1 cellular context compared by ENCODE assay signal in the genomic region with DNA sequence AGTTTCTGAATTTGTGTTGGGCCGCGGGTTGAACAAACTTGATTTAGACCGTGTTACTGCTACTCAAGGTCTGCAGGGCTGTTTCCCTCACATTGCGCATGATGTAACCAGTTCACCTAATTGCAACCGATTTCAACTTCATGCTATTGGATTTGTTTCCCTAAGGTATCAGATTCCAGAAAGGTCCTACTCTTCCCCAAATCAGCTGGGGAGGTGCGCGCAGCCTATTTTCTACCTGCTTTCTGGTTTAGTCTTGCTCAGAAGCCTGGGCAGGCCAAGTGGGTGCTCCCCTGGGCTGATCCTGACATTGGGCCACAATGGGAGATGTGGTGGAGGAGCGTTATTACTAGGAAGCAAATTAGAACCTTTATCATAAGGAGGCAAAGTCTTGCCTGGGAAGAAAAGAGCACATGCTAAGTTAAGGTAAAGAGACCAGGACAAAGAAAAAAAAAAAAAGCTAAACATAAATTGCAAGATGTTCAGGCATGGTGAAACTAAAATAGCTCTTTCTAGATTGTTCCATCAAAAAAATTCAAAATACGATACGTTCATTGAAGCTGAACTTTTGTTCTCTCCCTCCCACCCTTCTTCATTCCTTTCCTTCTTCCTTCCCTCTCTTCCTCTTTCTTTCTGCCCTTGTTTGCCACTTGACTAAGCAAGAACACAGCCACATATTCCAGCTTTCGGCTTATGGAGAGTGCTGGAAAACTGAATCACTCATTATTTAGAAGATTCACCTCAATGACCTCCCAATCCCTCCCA.
TF ChIP-seq lines count a peak whose summit lies in the region.

No MANE protein-coding gene starts in this region.

TF ChIP-seq in HEK293, 187 proteins besides CTCF, POLR2A, EP300 and RAD21 (continued from another document):
- TF ChIP-seq HOXD13 (CRISPR knock-in tag; IDR thresholded peaks at IDR 0.05; ENCODE audit: borderline replicate concordance) = no peak
- no peak for TF ChIP-seq ZNF433 (tag by site-specific recombination; IDR thresholded peaks at IDR 0.05; ENCODE audit: low read depth)
- no peak for TF ChIP-seq ZNF138 (tag by site-specific recombination; IDR thresholded peaks at IDR 0.05; ENCODE audit: borderline replicate concordance)
- TF ChIP-seq HOXC10 (CRISPR knock-in tag; IDR thresholded peaks at IDR 0.05) = no peak
- TF ChIP-seq ZNF664 (tag by site-specific recombination; IDR thresholded peaks at IDR 0.05) = no peak
- TF ChIP-seq ZNF548 (tag by site-specific recombination; IDR thresholded peaks at IDR 0.05) = no peak
- TF ChIP-seq ZNF654 (tag by site-specific recombination; IDR thresholded peaks at IDR 0.05; ENCODE audit: low read depth) = no peak
- no peak for TF ChIP-seq SALL2 (tag by site-specific recombination; IDR thresholded peaks at IDR 0.05; ENCODE audit: borderline replicate concordance)
- TF ChIP-seq ZNF596 (tag by site-specific recombination; IDR thresholded peaks at IDR 0.05) = no peak
- TF ChIP-seq PRDM1 (tag by site-specific recombination; IDR thresholded peaks at IDR 0.05) = no peak
- TF ChIP-seq, protein P1, sequence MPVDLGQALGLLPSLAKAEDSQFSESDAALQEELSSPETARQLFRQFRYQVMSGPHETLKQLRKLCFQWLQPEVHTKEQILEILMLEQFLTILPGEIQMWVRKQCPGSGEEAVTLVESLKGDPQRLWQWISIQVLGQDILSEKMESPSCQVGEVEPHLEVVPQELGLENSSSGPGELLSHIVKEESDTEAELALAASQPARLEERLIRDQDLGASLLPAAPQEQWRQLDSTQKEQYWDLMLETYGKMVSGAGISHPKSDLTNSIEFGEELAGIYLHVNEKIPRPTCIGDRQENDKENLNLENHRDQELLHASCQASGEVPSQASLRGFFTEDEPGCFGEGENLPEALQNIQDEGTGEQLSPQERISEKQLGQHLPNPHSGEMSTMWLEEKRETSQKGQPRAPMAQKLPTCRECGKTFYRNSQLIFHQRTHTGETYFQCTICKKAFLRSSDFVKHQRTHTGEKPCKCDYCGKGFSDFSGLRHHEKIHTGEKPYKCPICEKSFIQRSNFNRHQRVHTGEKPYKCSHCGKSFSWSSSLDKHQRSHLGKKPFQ (tag by site-specific recombination; IDR thresholded peaks at IDR 0.05) = no peak
- TF ChIP-seq ZNF391 (tag by site-specific recombination; IDR thresholded peaks at IDR 0.05; ENCODE audit: borderline replicate concordance, low read depth) = no peak
- no peak for TF ChIP-seq SCRT2 (tag by site-specific recombination; IDR thresholded peaks at IDR 0.05)
- TF ChIP-seq, protein P2, sequence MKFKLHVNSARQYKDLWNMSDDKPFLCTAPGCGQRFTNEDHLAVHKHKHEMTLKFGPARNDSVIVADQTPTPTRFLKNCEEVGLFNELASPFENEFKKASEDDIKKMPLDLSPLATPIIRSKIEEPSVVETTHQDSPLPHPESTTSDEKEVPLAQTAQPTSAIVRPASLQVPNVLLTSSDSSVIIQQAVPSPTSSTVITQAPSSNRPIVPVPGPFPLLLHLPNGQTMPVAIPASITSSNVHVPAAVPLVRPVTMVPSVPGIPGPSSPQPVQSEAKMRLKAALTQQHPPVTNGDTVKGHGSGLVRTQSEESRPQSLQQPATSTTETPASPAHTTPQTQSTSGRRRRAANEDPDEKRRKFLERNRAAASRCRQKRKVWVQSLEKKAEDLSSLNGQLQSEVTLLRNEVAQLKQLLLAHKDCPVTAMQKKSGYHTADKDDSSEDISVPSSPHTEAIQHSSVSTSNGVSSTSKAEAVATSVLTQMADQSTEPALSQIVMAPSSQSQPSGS (tag by site-specific recombination; IDR thresholded peaks at IDR 0.05; ENCODE audit: low read depth) = peak; percentile 83
- TF ChIP-seq, protein P3, sequence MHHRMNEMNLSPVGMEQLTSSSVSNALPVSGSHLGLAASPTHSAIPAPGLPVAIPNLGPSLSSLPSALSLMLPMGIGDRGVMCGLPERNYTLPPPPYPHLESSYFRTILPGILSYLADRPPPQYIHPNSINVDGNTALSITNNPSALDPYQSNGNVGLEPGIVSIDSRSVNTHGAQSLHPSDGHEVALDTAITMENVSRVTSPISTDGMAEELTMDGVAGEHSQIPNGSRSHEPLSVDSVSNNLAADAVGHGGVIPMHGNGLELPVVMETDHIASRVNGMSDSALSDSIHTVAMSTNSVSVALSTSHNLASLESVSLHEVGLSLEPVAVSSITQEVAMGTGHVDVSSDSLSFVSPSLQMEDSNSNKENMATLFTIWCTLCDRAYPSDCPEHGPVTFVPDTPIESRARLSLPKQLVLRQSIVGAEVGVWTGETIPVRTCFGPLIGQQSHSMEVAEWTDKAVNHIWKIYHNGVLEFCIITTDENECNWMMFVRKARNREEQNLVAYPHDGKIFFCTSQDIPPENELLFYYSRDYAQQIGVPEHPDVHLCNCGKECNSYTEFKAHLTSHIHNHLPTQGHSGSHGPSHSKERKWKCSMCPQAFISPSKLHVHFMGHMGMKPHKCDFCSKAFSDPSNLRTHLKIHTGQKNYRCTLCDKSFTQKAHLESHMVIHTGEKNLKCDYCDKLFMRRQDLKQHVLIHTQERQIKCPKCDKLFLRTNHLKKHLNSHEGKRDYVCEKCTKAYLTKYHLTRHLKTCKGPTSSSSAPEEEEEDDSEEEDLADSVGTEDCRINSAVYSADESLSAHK (tag by site-specific recombination; IDR thresholded peaks at IDR 0.05) = no peak
- no peak for TF ChIP-seq ZNF544 (tag by site-specific recombination; IDR thresholded peaks at IDR 0.05)
- no peak for TF ChIP-seq ZBTB21 (tag by site-specific recombination; IDR thresholded peaks at IDR 0.05)
- no peak for TF ChIP-seq ZNF549 (tag by site-specific recombination; IDR thresholded peaks at IDR 0.05)
- TF ChIP-seq ZNF791 (tag by site-specific recombination; IDR thresholded peaks at IDR 0.05) = peak; percentile 7; the same call in 1 of the 2 replicates
- TF ChIP-seq ZNF629 (tag by site-specific recombination; IDR thresholded peaks at IDR 0.05) = no peak
- no peak for TF ChIP-seq ZNF473 (tag by site-specific recombination; IDR thresholded peaks at IDR 0.05)
- no peak for TF ChIP-seq ZNF423 (tag by site-specific recombination; IDR thresholded peaks at IDR 0.05)
- no peak for TF ChIP-seq ZNF274 (IDR thresholded peaks at IDR 0.05; ENCODE audit: low read length)
- TF ChIP-seq ZNF274 (tag by site-specific recombination; IDR thresholded peaks at IDR 0.05; ENCODE audit: borderline replicate concordance) = no peak
- no peak for TF ChIP-seq GLI4 (tag by site-specific recombination; IDR thresholded peaks at IDR 0.05)
- TF ChIP-seq ZNF266 (tag by site-specific recombination; IDR thresholded peaks at IDR 0.05; ENCODE audit: low read depth) = no peak
- TF ChIP-seq, protein P4, sequence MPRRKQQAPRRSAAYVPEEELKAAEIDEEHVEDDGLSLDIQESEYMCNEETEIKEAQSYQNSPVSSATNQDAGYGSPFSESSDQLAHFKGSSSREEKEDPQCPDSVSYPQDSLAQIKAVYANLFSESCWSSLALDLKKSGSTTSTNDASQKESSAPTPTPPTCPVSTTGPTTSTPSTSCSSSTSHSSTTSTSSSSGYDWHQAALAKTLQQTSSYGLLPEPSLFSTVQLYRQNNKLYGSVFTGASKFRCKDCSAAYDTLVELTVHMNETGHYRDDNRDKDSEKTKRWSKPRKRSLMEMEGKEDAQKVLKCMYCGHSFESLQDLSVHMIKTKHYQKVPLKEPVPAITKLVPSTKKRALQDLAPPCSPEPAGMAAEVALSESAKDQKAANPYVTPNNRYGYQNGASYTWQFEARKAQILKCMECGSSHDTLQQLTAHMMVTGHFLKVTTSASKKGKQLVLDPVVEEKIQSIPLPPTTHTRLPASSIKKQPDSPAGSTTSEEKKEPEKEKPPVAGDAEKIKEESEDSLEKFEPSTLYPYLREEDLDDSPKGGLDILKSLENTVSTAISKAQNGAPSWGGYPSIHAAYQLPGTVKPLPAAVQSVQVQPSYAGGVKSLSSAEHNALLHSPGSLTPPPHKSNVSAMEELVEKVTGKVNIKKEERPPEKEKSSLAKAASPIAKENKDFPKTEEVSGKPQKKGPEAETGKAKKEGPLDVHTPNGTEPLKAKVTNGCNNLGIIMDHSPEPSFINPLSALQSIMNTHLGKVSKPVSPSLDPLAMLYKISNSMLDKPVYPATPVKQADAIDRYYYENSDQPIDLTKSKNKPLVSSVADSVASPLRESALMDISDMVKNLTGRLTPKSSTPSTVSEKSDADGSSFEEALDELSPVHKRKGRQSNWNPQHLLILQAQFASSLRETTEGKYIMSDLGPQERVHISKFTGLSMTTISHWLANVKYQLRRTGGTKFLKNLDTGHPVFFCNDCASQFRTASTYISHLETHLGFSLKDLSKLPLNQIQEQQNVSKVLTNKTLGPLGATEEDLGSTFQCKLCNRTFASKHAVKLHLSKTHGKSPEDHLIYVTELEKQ (tag by site-specific recombination; IDR thresholded peaks at IDR 0.05; ENCODE audit: borderline replicate concordance) = no peak
- TF ChIP-seq, protein P5, sequence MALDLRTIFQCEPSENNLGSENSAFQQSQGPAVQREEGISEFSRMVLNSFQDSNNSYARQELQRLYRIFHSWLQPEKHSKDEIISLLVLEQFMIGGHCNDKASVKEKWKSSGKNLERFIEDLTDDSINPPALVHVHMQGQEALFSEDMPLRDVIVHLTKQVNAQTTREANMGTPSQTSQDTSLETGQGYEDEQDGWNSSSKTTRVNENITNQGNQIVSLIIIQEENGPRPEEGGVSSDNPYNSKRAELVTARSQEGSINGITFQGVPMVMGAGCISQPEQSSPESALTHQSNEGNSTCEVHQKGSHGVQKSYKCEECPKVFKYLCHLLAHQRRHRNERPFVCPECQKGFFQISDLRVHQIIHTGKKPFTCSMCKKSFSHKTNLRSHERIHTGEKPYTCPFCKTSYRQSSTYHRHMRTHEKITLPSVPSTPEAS (tag by site-specific recombination; IDR thresholded peaks at IDR 0.05) = no peak; the same call in 1 of the 2 replicates
- no peak for TF ChIP-seq TRIM28 (IDR thresholded peaks at IDR 0.05; ENCODE audit: borderline replicate concordance, low read length)
- TF ChIP-seq, protein P6, sequence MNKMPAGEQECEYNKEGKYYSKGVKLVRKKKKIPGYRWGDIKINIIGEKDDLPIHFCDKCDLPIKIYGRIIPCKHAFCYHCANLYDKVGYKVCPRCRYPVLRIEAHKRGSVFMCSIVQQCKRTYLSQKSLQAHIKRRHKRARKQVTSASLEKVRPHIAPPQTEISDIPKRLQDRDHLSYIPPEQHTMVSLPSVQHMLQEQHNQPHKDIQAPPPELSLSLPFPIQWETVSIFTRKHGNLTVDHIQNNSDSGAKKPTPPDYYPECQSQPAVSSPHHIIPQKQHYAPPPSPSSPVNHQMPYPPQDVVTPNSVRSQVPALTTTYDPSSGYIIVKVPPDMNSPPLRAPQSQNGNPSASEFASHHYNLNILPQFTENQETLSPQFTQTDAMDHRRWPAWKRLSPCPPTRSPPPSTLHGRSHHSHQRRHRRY (tag by site-specific recombination; IDR thresholded peaks at IDR 0.05) = no peak
- no peak for TF ChIP-seq ZNF530 (tag by site-specific recombination; IDR thresholded peaks at IDR 0.05; ENCODE audit: low read depth)
- no peak for TF ChIP-seq ZNF16 (tag by site-specific recombination; IDR thresholded peaks at IDR 0.05; ENCODE audit: low read depth)
- TF ChIP-seq ZNF670 (tag by site-specific recombination; IDR thresholded peaks at IDR 0.05; ENCODE audit: low read depth) = 0 out of 2 replicates have a peak, but pooled peaks have one; percentile 43
- TF ChIP-seq, protein P7, sequence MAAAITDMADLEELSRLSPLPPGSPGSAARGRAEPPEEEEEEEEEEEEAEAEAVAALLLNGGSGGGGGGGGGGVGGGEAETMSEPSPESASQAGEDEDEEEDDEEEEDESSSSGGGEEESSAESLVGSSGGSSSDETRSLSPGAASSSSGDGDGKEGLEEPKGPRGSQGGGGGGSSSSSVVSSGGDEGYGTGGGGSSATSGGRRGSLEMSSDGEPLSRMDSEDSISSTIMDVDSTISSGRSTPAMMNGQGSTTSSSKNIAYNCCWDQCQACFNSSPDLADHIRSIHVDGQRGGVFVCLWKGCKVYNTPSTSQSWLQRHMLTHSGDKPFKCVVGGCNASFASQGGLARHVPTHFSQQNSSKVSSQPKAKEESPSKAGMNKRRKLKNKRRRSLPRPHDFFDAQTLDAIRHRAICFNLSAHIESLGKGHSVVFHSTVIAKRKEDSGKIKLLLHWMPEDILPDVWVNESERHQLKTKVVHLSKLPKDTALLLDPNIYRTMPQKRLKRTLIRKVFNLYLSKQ (tag by site-specific recombination; IDR thresholded peaks at IDR 0.05; ENCODE audit: borderline replicate concordance) = no peak
- peak; percentile 62 for TF ChIP-seq ZNF660 (tag by site-specific recombination; IDR thresholded peaks at IDR 0.05)
- TF ChIP-seq, protein P8, sequence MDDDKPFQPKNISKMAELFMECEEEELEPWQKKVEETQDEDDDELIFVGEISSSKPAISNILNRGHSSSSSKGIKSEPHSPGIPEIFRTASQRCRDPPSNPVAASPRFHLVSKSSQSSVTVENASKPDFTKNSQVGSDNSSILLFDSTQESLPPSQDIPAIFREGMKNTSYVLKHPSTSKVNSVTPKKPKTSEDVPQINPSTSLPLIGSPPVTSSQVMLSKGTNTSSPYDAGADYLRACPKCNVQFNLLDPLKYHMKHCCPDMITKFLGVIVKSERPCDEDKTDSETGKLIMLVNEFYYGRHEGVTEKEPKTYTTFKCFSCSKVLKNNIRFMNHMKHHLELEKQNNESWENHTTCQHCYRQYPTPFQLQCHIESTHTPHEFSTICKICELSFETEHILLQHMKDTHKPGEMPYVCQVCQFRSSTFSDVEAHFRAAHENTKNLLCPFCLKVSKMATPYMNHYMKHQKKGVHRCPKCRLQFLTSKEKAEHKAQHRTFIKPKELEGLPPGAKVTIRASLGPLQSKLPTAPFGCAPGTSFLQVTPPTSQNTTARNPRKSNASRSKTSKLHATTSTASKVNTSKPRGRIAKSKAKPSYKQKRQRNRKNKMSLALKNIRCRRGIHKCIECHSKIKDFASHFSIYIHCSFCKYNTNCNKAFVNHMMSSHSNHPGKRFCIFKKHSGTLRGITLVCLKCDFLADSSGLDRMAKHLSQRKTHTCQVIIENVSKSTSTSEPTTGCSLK (tag by site-specific recombination; IDR thresholded peaks at IDR 0.05) = no peak
- no peak for TF ChIP-seq ZNF585B (tag by site-specific recombination; IDR thresholded peaks at IDR 0.05)
- TF ChIP-seq WT1 (tag by site-specific recombination; IDR thresholded peaks at IDR 0.05) = no peak
- no peak for TF ChIP-seq ZNF701 (tag by site-specific recombination; IDR thresholded peaks at IDR 0.05)
- TF ChIP-seq ZNF426 (tag by site-specific recombination; IDR thresholded peaks at IDR 0.05) = no peak
- TF ChIP-seq, protein P9, sequence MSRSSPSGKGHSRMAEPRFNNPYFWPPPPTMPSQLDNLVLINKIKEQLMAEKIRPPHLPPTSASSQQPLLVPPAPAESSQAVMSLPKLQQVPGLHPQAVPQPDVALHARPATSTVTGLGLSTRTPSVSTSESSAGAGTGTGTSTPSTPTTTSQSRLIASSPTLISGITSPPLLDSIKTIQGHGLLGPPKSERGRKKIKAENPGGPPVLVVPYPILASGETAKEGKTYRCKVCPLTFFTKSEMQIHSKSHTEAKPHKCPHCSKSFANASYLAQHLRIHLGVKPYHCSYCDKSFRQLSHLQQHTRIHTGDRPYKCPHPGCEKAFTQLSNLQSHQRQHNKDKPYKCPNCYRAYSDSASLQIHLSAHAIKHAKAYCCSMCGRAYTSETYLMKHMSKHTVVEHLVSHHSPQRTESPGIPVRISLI (tag by site-specific recombination; IDR thresholded peaks at IDR 0.05) = no peak
- no peak for TF ChIP-seq ZNF184 (tag by site-specific recombination; IDR thresholded peaks at IDR 0.05)
- no peak for TF ChIP-seq ZNF600 (tag by site-specific recombination; IDR thresholded peaks at IDR 0.05)
